In the genomic region with DNA sequence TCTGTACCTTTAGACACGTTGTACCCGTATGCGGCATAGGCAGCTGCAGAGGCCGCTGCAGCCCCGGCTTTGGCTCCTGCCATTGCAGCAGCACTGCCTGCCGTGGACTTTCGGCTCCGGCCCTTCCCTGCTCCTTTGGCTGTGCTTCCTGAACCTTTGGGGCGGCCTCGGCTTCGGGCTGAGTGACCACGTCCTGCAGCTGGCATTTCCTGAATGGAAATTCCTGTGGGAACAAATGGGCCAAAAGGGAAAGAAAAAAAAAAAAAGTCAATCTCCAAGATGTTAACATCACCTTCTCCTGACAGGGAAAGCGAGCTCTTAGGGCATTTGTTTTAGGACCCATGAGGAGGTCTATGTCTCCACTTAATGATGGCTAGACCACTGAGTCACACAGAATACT, we compare ENCODE assay signal across 16 cellular contexts. TPM values are rescaled to one million over a fixed set of nuclear protein-coding genes. Genes with fewer than 3 reads are reported as not detected.
DNase-seq lines count a peak whose midpoint lies in the region; ATAC-seq and TF ChIP-seq lines count a peak whose summit lies in the region.
"Had no signal": no experiment of that assay in that cellular context is flagged by ENCODE, and none has a peak within 500 bp of the region (broad histone marks: within the 10 kb centered on the region; RNA-seq: fewer than 3 reads in every experiment).

No MANE protein-coding gene starts in this region.

- peaks cover 82% of the 10 kb centered on the region for H3K36me3 ChIP-seq in brain microvascular endothelial cell (replicated peaks)

- no peak for ATAC-seq in natural killer cell
- ATAC-seq in natural killer cell treated with Interleukin-12 subunit alpha and Interleukin-12 subunit beta and Interleukin-15 and Interleukin-18, amount 100 ng/mL, for 72 hours, result no peak
- no peak for ATAC-seq in GM19397 (IDR thresholded peaks at IDR 0.05; ENCODE audit: unreplicated experiment)
- ATAC-seq: GM23338 had no signal

- H3K27ac ChIP-seq in brain microvascular endothelial cell, result peak overlapping the region; percentile 50
- H3K27ac ChIP-seq: colonic mucosa, prostate gland, WERI-Rb-1 had no signal

- peak; percentile 26 for TF ChIP-seq CTCF in brain microvascular endothelial cell (IDR thresholded peaks at IDR 0.05; ENCODE audit: low read depth, low read length, missing control alignments)
- no peak for TF ChIP-seq CTCF in natural killer cell (IDR thresholded peaks at IDR 0.05)

- intact Hi-C loops in natural killer cell (cut with micrococcal nuclease), result no loop called here

- no peaks in the 10 kb centered on the region for H3K9me3 Mint-ChIP-seq in natural killer cell
- H3K9me3 Mint-ChIP-seq in natural killer cell treated with Interleukin-12 subunit alpha and Interleukin-12 subunit beta and Interleukin-15 and Interleukin-18, amount 100 ng/mL, for 72 hours, result no peaks in the 10 kb centered on the region
- H3K9me3 Mint-ChIP-seq: GM23338 had no signal

- peaks cover 19% of the 10 kb centered on the region for H3K36me3 Mint-ChIP-seq in natural killer cell
- peaks cover 29% of the 10 kb centered on the region for H3K36me3 Mint-ChIP-seq in natural killer cell treated with Interleukin-12 subunit alpha and Interleukin-12 subunit beta and Interleukin-15 and Interleukin-18, amount 100 ng/mL, for 72 hours

- H3K27ac Mint-ChIP-seq in natural killer cell, result no peak overlapping the region
- no peak overlapping the region for H3K27ac Mint-ChIP-seq in natural killer cell treated with Interleukin-12 subunit alpha and Interleukin-12 subunit beta and Interleukin-15 and Interleukin-18, amount 100 ng/mL, for 72 hours
- H3K27ac Mint-ChIP-seq: GM23338 had no signal

- no peaks in the 10 kb centered on the region for H3K27me3 Mint-ChIP-seq in natural killer cell (ENCODE audit: low read depth in 2 of 2)
- no peaks in the 10 kb centered on the region for H3K27me3 Mint-ChIP-seq in natural killer cell treated with Interleukin-12 subunit alpha and Interleukin-12 subunit beta and Interleukin-15 and Interleukin-18, amount 100 ng/mL, for 72 hours

- H3K27me3 ChIP-seq in brain microvascular endothelial cell (replicated peaks), result no peaks in the 10 kb centered on the region
- H3K27me3 ChIP-seq: BE2C, colonic mucosa had no signal

- H3K4me3 Mint-ChIP-seq in natural killer cell, result no peak overlapping the region
- H3K4me3 Mint-ChIP-seq in natural killer cell treated with Interleukin-12 subunit alpha and Interleukin-12 subunit beta and Interleukin-15 and Interleukin-18, amount 100 ng/mL, for 72 hours, result no peak overlapping the region
- H3K4me3 Mint-ChIP-seq: GM23338 had no signal

- DNase-seq in AG08395 (ENCODE audit: low spot score), result peak; percentile 61
- peak; percentile 94 for DNase-seq in HT1080 (ENCODE audit: low read depth)
- peak; percentile 44 for DNase-seq in brain microvascular endothelial cell
- DNase-seq in lung microvascular endothelial cell (ENCODE audit: low read depth in 2 of 2), result peak; percentile 65 to 94
- no peak for DNase-seq in natural killer cell
- no peak for DNase-seq in natural killer cell treated with Interleukin-12 subunit alpha and Interleukin-12 subunit beta and Interleukin-15 and Interleukin-18, amount 100 ng/mL, for 72 hours (ENCODE audit: low spot score)
- DNase-seq in NCI-H1105 treated with DMSO at 0.1 percent for 48 hours (lab: John Stamatoyannopoulos, UW), result no peak
- DNase-seq: activated naive CD4-positive, alpha-beta T cell treated with Interleukin-2 at 50 U/mL for 16 hours; BE2C; colonic mucosa; DND-41; stimulated activated CD4-positive, alpha-beta T cell treated with anti-CD3 and anti-CD28 coated beads, Interleukin-2, amount 100 ng/mL, for 24 hours; WERI-Rb-1 had no signal

- no peak overlapping the region for H3K4me3 ChIP-seq in brain microvascular endothelial cell (ENCODE audit: low read depth, low read length)
- H3K4me3 ChIP-seq: colonic mucosa, GM23338, prostate gland had no signal

- in situ Hi-C loops in brain microvascular endothelial cell (cut with HindIII; ENCODE audit: low pct_ligation_motif_present, low sequenced_read_pairs), result no loop called here

- no peaks in the 10 kb centered on the region for H3K4me1 Mint-ChIP-seq in natural killer cell
- no peaks in the 10 kb centered on the region for H3K4me1 Mint-ChIP-seq in natural killer cell treated with Interleukin-12 subunit alpha and Interleukin-12 subunit beta and Interleukin-15 and Interleukin-18, amount 100 ng/mL, for 72 hours (ENCODE audit: low read depth in 2 of 2)
- H3K4me1 Mint-ChIP-seq: GM23338 had no signal

RNA-seq across cellular contexts. Expression of a gene that starts 29.6 kb away (rescaled TPM):
- 9.4 and 11.8 TPM in 2 replicates for total RNA-seq in HT1080 (2014; rRNA removed; shearing (Covaris generic))
- 49.8 and 50.7 TPM in 2 replicates for polyA plus RNA-seq in HT1080 (2015; cell fraction: cytosol; rRNA removed)
- 39.4 and 43.4 TPM in 2 replicates for polyA plus RNA-seq in HT1080 (2015; cell fraction: nucleus; rRNA removed)
- total RNA-seq in lung microvascular endothelial cell (2.4 and 4.8 TPM in 2 replicates), natural killer cell (1 to 10 TPM in 2 of 3 donors, not detected in 1; 1.1 to 1.7 TPM)
- total RNA-seq in natural killer cell treated with Interleukin-12 subunit alpha and Interleukin-12 subunit beta and Interleukin-15 and Interleukin-18, amount 100 ng/mL, for 72 hours, result 10 to 100 TPM in 1 of 2 donors, 1 to 10 TPM in 1; 7.7 to 13.1 TPM

RNA-seq across cellular contexts. Expression of a gene that starts 53.7 kb away (rescaled TPM):
- 0.20 and 0.31 TPM in 2 replicates for total RNA-seq in HT1080 (2014; rRNA removed; shearing (Covaris generic))
- 0.14 TPM in 1 of 2 replicates, not detected in the other for polyA plus RNA-seq in HT1080 (2015; cell fraction: cytosol; rRNA removed)
- polyA plus RNA-seq in HT1080 (2015; cell fraction: nucleus; rRNA removed), result 0.03 TPM in 1 of 2 replicates, not detected in the other
- total RNA-seq in lung microvascular endothelial cell (48.0 and 75.2 TPM in 2 replicates), natural killer cell (under 1 TPM in 2 of 3 donors, not detected in 1; 0.10 to 0.16 TPM)
- total RNA-seq in natural killer cell treated with Interleukin-12 subunit alpha and Interleukin-12 subunit beta and Interleukin-15 and Interleukin-18, amount 100 ng/mL, for 72 hours, result under 1 TPM in 1 of 2 donors, not detected in 1; 0.17 TPM

Comparison
In these comparisons a context has a peak if more than half of its experiments do, and no peak if none do; other contexts are left out.
1. DNase-seq: peak in AG08395 (single experiment), HT1080 (single experiment), brain microvascular endothelial cell (single experiment) and lung microvascular endothelial cell (2 of 2); none in natural killer cell (single experiment), natural killer cell treated with Interleukin-12 subunit alpha and Interleukin-12 subunit beta and Interleukin-15 and Interleukin-18, amount 100 ng/mL, for 72 hours (single experiment) and NCI-H1105 treated with DMSO at 0.1 percent for 48 hours (single experiment).
2. RNA of a gene that starts 53.7 kb away (total RNA-seq): 48.0 to 75.2 TPM in lung microvascular endothelial cell; 0.20 to 0.31 TPM in HT1080, 0.17 TPM in natural killer cell treated with Interleukin-12 subunit alpha and Interleukin-12 subunit beta and Interleukin-15 and Interleukin-18, amount 100 ng/mL, for 72 hours and 0.10 to 0.16 TPM in natural killer cell; every median in the first group is over 10 times any median in the second.